In the genomic region with DNA sequence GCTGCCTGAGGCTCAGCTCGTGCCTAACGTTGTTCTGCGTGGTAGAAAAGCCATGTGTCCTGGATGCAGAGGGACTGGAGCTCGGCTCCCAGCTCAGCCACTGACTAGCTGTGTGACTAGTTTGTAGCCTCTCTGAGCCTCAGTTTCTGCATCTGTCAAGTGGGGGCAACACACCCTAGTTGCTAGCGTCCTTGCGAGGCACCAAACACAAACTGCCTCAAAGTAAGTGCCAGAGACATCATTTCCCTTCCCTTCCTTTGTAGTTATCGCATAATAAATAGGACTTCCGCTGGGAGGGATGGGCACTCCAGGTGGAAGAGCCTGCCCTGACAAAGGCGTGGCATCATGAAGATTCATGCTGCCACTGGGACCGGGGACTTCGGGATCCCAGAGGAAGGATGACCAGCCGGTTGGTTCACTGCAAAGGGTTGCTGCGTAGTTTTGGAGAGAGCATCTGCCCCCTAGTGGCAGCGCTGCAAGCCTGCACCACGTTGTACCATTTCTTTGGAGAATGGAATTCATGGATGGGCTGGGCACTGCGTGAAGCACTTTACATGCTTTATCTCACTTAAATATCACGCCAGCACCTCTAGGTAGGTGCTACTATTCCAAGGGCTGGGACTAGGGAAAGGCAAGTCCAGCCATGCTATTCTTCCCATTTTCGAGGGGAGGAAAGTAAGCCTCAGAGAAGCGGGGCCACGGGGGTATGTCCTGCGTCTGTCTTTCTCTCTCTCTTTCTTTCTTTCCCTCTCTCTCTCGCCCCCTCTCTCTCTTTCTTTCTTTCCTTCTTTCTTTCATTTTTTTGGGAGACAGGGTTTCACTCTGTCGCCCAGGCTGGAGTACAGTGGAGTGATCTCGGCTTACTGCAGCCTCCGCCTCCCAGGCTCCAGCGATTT, we compare ENCODE assay signal across 9 cellular contexts. TPM values are rescaled to one million over a fixed set of nuclear protein-coding genes. Genes with fewer than 3 reads are reported as not detected.
A peak's percentile ranks its signal among the peaks of the same experiment; 100 is the strongest.
DNase-seq lines count a peak whose midpoint lies in the region; ATAC-seq and TF ChIP-seq lines count a peak whose summit lies in the region.
"Had no signal": no experiment of that assay in that cellular context is flagged by ENCODE, and none has a peak within 500 bp of the region (broad histone marks: within the 10 kb centered on the region; RNA-seq: fewer than 3 reads in every experiment).

No MANE protein-coding gene starts in this region.

- peaks cover 8% of the 10 kb centered on the region for H3K4me1 Mint-ChIP-seq in CD4-positive, alpha-beta T cell (ENCODE audit: low read depth)

- no peaks in the 10 kb centered on the region for H3K9me3 ChIP-seq in CD4-positive, alpha-beta T cell (ENCODE audit: control insufficient read depth, low read length)
- H3K9me3 ChIP-seq in SK-N-MC (ENCODE audit: low read depth, low read length) (no peaks in the 10 kb centered on the region), psoas muscle (no peaks in the 10 kb centered on the region)

- no peak overlapping the region for H3K4me3 Mint-ChIP-seq in CD4-positive, alpha-beta T cell
- H3K4me3 Mint-ChIP-seq: IgD-negative memory B cell had no signal

- no peak overlapping the region for H3K27ac Mint-ChIP-seq in CD4-positive, alpha-beta T cell
- H3K27ac Mint-ChIP-seq in activated naive CD4-positive, alpha-beta T cell treated with anti-CD3 and anti-CD28 coated beads, Interleukin-2, amount 50 U/mL, for 72 hours: peak overlapping the region in 1 of 2 donors; percentile 52
- H3K27ac Mint-ChIP-seq: IgD-negative memory B cell had no signal

- peak; percentile 97 for TF ChIP-seq CTCF in CD4-positive, alpha-beta T cell (IDR thresholded peaks at IDR 0.05)
- TF ChIP-seq CTCF in GM20000 (IDR thresholded peaks at IDR 0.05; ENCODE audit: extremely low read depth, missing control alignments): peak; percentile 97
- TF ChIP-seq CTCF in psoas muscle (IDR thresholded peaks at IDR 0.05): peak; percentile 99

- POLR2A ChIA-PET in CD4-positive, alpha-beta T cell (lab: Charles Lee): interaction anchor here (1.2 to 3.4 kb wide), 3 partner anchors 23 to 62 kb away, joined by 5 to 16 read pairs (median 12); no protein-coding TSS in a partner anchor

- DNase-seq in CD4-positive, alpha-beta T cell: peak; percentile 29 to 61 (median 44)
- peak; percentile 79 for DNase-seq in GM20000 (ENCODE audit: low spot score)
- DNase-seq in M059J (ENCODE audit: low read depth): peak; percentile 55
- DNase-seq in SK-N-MC (ENCODE audit: low read depth, low spot score): no peak
- peak in 1 of 2 donors; percentile 62 for DNase-seq in activated naive CD4-positive, alpha-beta T cell treated with anti-CD3 and anti-CD28 coated beads, Interleukin-2, amount 50 U/mL, for 72 hours (ENCODE audit: low spot score in 2 of 2)
- peak; percentile 64 for DNase-seq in Right ventricle myocardium superior
- peak; percentile 57 to 75 for DNase-seq in psoas muscle

- H3K9me3 Mint-ChIP-seq in CD4-positive, alpha-beta T cell: no peaks in the 10 kb centered on the region
- no peaks in the 10 kb centered on the region for H3K9me3 Mint-ChIP-seq in activated naive CD4-positive, alpha-beta T cell treated with anti-CD3 and anti-CD28 coated beads, Interleukin-2, amount 50 U/mL, for 72 hours
- H3K9me3 Mint-ChIP-seq: IgD-negative memory B cell had no signal

- intact Hi-C loops in CD4-positive, alpha-beta T cell (cut with DNase I, micrococcal nuclease): loop anchor here (1.0 to 10.0 kb wide), 3 partner anchors 31 to 347 kb away; no protein-coding TSS in a partner anchor
- intact Hi-C loops in Right ventricle myocardium superior (cut with DNase I): loop anchor here (2.0 kb wide), 1 partner anchor 61 kb away; no protein-coding TSS in a partner anchor
- intact Hi-C loops in psoas muscle (cut with DNase I): loop anchor here in 1 of 2 donors (5.0 kb wide), 1 partner anchor 59 kb away; no protein-coding TSS in a partner anchor

- H3K36me3 Mint-ChIP-seq in CD4-positive, alpha-beta T cell (ENCODE audit: low read depth): no peaks in the 10 kb centered on the region
- H3K36me3 Mint-ChIP-seq in activated naive CD4-positive, alpha-beta T cell treated with anti-CD3 and anti-CD28 coated beads, Interleukin-2, amount 50 U/mL, for 72 hours: no peaks in the 10 kb centered on the region
- H3K36me3 Mint-ChIP-seq: IgD-negative memory B cell had no signal

- 38 to 40% (median 39%) methylated on average over 26 of the region's 26 CpGs for WGBS in psoas muscle, 3 donors

- peaks cover 13% of the 10 kb centered on the region for H3K27me3 Mint-ChIP-seq in CD4-positive, alpha-beta T cell

- CTCF ChIA-PET in CD4-positive, alpha-beta T cell (lab: Charles Lee): interaction anchor here (0.6 to 6.1 kb wide), 4 partner anchors 14 to 66 kb away, joined by 3 to 39 read pairs (median 8); no protein-coding TSS in a partner anchor

- no peak overlapping the region for H3K27ac ChIP-seq in CD4-positive, alpha-beta T cell (ENCODE audit: low read depth, low read length)
- no peak overlapping the region for H3K27ac ChIP-seq in SK-N-MC
- peak overlapping the region; percentile 68 for H3K27ac ChIP-seq in psoas muscle

- H3K27me3 ChIP-seq in CD4-positive, alpha-beta T cell (ENCODE audit: control insufficient read depth, insufficient read depth, low read length): no peaks in the 10 kb centered on the region
- no peaks in the 10 kb centered on the region for H3K27me3 ChIP-seq in psoas muscle (ENCODE audit: insufficient read depth in 3 of 3, low read length in 2 of 3)

- ATAC-seq in CD4-positive, alpha-beta T cell (ENCODE audit: poor library complexity): peak; percentile 86
- peak; percentile 79 to 85 for ATAC-seq in activated naive CD4-positive, alpha-beta T cell treated with anti-CD3 and anti-CD28 coated beads, Interleukin-2, amount 50 U/mL, for 72 hours
- ATAC-seq in Right ventricle myocardium superior (ENCODE audit: poor library complexity) (peak; percentile 84), psoas muscle (peak; percentile 67 to 77 (median 72)), HG03460 (IDR thresholded peaks at IDR 0.05; ENCODE audit: unreplicated experiment) (no peak)

- H3K36me3 ChIP-seq in SK-N-MC (ENCODE audit: insufficient read depth, low read length): no peaks in the 10 kb centered on the region
- H3K36me3 ChIP-seq in psoas muscle (ENCODE audit: insufficient read depth in 1 of 2, low read depth in 1 of 2): peaks cover 0 to 4% of the 10 kb centered on the region in 2 donors

- H3K4me1 ChIP-seq in psoas muscle: peaks cover 32% of the 10 kb centered on the region

- H3K4me3 ChIP-seq in SK-N-MC (peak overlapping the region; percentile 38; the same call in 1 of the 2 replicates), psoas muscle (no peak overlapping the region)

- H3K9ac ChIP-seq in SK-N-MC (ENCODE audit: insufficient read length): peak overlapping the region; percentile 33

RNA-seq across cellular contexts. Expression of gene CCDC197, which starts 4.6 kb away (rescaled TPM):
- total RNA-seq in CD4-positive, alpha-beta T cell: not detected
- not detected in 2 replicates for total RNA-seq in M059J (2014; rRNA removed; shearing (Covaris generic))
- total RNA-seq in activated naive CD4-positive, alpha-beta T cell treated with anti-CD3 and anti-CD28 coated beads, Interleukin-2, amount 50 U/mL, for 72 hours: under 1 TPM; 0.20 to 0.49 TPM
- total RNA-seq in Right ventricle myocardium superior: 1.3 TPM
- total RNA-seq in psoas muscle: 1 to 10 TPM in 3 of 4 donors, under 1 TPM in 1; 0.71 to 3.9 (median 2.2) TPM
- under 1 TPM; 0.04 to 0.69 (median 0.61) TPM for polyA plus RNA-seq in psoas muscle
- polyA plus RNA-seq: IgD-negative memory B cell had no signal

RNA-seq across cellular contexts. Expression of gene OTUB2, which starts 24.4 kb away (rescaled TPM):
- not detected for total RNA-seq in CD4-positive, alpha-beta T cell
- 0.57 and 0.91 TPM in 2 replicates for total RNA-seq in M059J (2014; rRNA removed; shearing (Covaris generic))
- total RNA-seq in activated naive CD4-positive, alpha-beta T cell treated with anti-CD3 and anti-CD28 coated beads, Interleukin-2, amount 50 U/mL, for 72 hours: 1 to 10 TPM; 1.2 to 2.3 TPM
- total RNA-seq in Right ventricle myocardium superior (0.56 TPM), psoas muscle (under 1 TPM; 0.06 to 0.15 (median 0.10) TPM)
- under 1 TPM; 0.04 to 0.96 (median 0.09) TPM for polyA plus RNA-seq in psoas muscle

RNA-seq across cellular contexts. Expression of gene ASB2, which starts 25.4 kb away (rescaled TPM):
- 1 to 10 TPM in 1 of 2 experiments, under 1 TPM in 1; 0.98 to 1.2 TPM for total RNA-seq in CD4-positive, alpha-beta T cell
- total RNA-seq in M059J (2014; rRNA removed; shearing (Covaris generic)): not detected in 2 replicates
- total RNA-seq in activated naive CD4-positive, alpha-beta T cell treated with anti-CD3 and anti-CD28 coated beads, Interleukin-2, amount 50 U/mL, for 72 hours: 10 to 100 TPM; 12.9 to 50.0 TPM
- total RNA-seq in Right ventricle myocardium superior: 297 TPM
- 100 to 1,000 TPM; 148 to 443 (median 252) TPM for total RNA-seq in psoas muscle
- 100 to 1,000 TPM in 2 of 3 donors, 10 to 100 TPM in 1; 41.2 to 460 (median 217) TPM for polyA plus RNA-seq in psoas muscle

Comparison
In these comparisons a context has a peak if more than half of its experiments do, and no peak if none do; other contexts are left out.
1. RNA of gene ASB2, which starts 25.4 kb away (total RNA-seq): 297 TPM in Right ventricle myocardium superior (single experiment), 148 to 443 TPM in psoas muscle and 12.9 to 50.0 TPM in activated naive CD4-positive, alpha-beta T cell treated with anti-CD3 and anti-CD28 coated beads, Interleukin-2, amount 50 U/mL, for 72 hours; 0.98 to 1.2 TPM in CD4-positive, alpha-beta T cell and not detected in M059J; every median in the first group is over 4 times any median in the second.
2. Peak in every context shown above with its lines, with median percentiles within 50 percentile points of each other: CTCF ChIP-seq.